Comparison of ENCODE assay signal across 8 cellular contexts in the genomic region with DNA sequence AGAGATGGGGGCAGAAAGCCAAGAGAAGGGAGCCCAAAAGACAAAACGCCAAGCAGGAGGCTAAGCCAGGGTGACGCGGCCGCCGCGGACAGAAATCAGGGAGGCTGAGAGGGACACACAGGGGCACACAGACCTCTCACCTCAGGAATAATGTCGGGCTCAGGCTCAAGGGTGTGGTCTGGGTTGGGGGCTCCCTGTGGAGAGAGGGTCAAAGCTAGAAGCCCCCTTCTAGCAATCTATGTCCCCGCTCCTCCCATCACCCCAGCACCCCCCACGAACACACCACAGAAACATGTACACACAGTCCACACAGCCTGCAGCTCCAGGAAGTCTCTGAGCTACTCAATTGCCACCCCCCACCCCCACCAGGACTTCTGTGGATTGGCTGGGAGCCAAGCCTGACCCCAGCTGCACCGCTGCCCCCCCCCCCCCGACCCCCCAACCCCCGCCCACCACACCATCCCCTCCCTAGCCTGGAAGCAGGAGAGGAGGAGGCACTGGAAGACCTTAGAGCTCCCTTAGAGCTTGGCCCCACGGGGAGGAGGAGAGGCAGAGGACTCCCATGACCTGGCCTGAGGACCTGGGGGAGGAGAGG. TPM values are rescaled to one million over a fixed set of nuclear protein-coding genes. Genes with fewer than 3 reads are reported as not detected.
DNase-seq lines count a peak whose midpoint lies in the region; ATAC-seq lines count a peak whose summit lies in the region.

No MANE protein-coding gene starts in this region.

- peaks cover 60% of the 10 kb centered on the region for H3K36me3 Mint-ChIP-seq in activated CD4-positive, alpha-beta T cell treated with anti-CD3 and anti-CD28 coated beads, Interleukin-2, amount 10 ng/mL, durations not matched to agents 7 days and 5 days (ENCODE audit: low read depth)
- H3K36me3 Mint-ChIP-seq in activated naive CD4-positive, alpha-beta T cell treated with anti-CD3 and anti-CD28 coated beads, Interleukin-2, amount 50 U/mL, for 72 hours = peaks cover 0 to 3% of the 10 kb centered on the region in 2 donors

- DNase-seq in activated CD4-positive, alpha-beta T cell treated with anti-CD3 and anti-CD28 coated beads, Interleukin-2, amount 10 ng/mL, durations not matched to agents 7 days and 5 days = no peak
- no peak for DNase-seq in activated CD4-positive, alpha-beta T cell treated with anti-CD3 and anti-CD28 coated beads, Interleukin-2, amount 50 U/mL, for 4 hours
- no peak for DNase-seq in activated naive CD4-positive, alpha-beta T cell treated with anti-CD3 and anti-CD28 coated beads, Interleukin-2, amount 50 U/mL, for 72 hours (ENCODE audit: low spot score in 2 of 2)
- no peak for DNase-seq in HT-29 (ENCODE audit: low spot score)

- H3K27me3 ChIP-seq in subcutaneous abdominal adipose tissue (ENCODE audit: control insufficient read depth in 5 of 5, insufficient read depth in 4 of 5, low read length in 5 of 5) = peaks cover 0 to 6% (median 0%) of the 10 kb centered on the region in 5 donors

- peaks cover 56 to 99% (median 99%) of the 10 kb centered on the region in 5 donors for H3K4me1 ChIP-seq in subcutaneous abdominal adipose tissue (ENCODE audit: control insufficient read depth in 5 of 5, insufficient read depth in 5 of 5, low read length in 5 of 5)

- H3K9ac ChIP-seq in subcutaneous abdominal adipose tissue (ENCODE audit: low read length in 5 of 5) = peak overlapping the region; percentile 52 to 81 (median 68)

- peak overlapping the region; percentile 96 for H3K4me3 Mint-ChIP-seq in activated CD4-positive, alpha-beta T cell treated with anti-CD3 and anti-CD28 coated beads, Interleukin-2, amount 10 ng/mL, durations not matched to agents 7 days and 5 days

- H3K27ac ChIP-seq in subcutaneous abdominal adipose tissue (ENCODE audit: low read depth, low read length) = peak overlapping the region; percentile 99

- no peaks in the 10 kb centered on the region for H3K9me3 Mint-ChIP-seq in activated CD4-positive, alpha-beta T cell treated with anti-CD3 and anti-CD28 coated beads, Interleukin-2, amount 10 ng/mL, durations not matched to agents 7 days and 5 days
- no peaks in the 10 kb centered on the region for H3K9me3 Mint-ChIP-seq in activated naive CD4-positive, alpha-beta T cell treated with anti-CD3 and anti-CD28 coated beads, Interleukin-2, amount 50 U/mL, for 72 hours

- ATAC-seq in activated naive CD4-positive, alpha-beta T cell treated with anti-CD3 and anti-CD28 coated beads, Interleukin-2, amount 50 U/mL, for 72 hours = no peak
- ATAC-seq in GM21619 (IDR thresholded peaks at IDR 0.05; ENCODE audit: unreplicated experiment) = no peak
- no peak for ATAC-seq in GM19463 (IDR thresholded peaks at IDR 0.05; ENCODE audit: unreplicated experiment)

- POLR2A ChIA-PET in activated CD4-positive, alpha-beta T cell treated with anti-CD3 and anti-CD28 coated beads, Interleukin-2, amount 10 ng/mL, durations not matched to agents 7 days and 5 days (lab: Charles Lee) = interaction anchor here (0.6 kb wide), 1 partner anchor 126 kb away, joined by 3 read pairs; no protein-coding TSS in a partner anchor

- H3K27me3 Mint-ChIP-seq in activated CD4-positive, alpha-beta T cell treated with anti-CD3 and anti-CD28 coated beads, Interleukin-2, amount 10 ng/mL, durations not matched to agents 7 days and 5 days = no peaks in the 10 kb centered on the region

- peaks cover 85% of the 10 kb centered on the region for H3K4me1 Mint-ChIP-seq in activated CD4-positive, alpha-beta T cell treated with anti-CD3 and anti-CD28 coated beads, Interleukin-2, amount 10 ng/mL, durations not matched to agents 7 days and 5 days

- peaks cover 0 to 4% (median 0%) of the 10 kb centered on the region in 5 donors for H3K36me3 ChIP-seq in subcutaneous abdominal adipose tissue (ENCODE audit: control insufficient read depth in 5 of 5, insufficient read depth in 5 of 5, low read length in 5 of 5)

- peak overlapping the region; percentile 94 for H3K27ac Mint-ChIP-seq in activated CD4-positive, alpha-beta T cell treated with anti-CD3 and anti-CD28 coated beads, Interleukin-2, amount 10 ng/mL, durations not matched to agents 7 days and 5 days
- peak overlapping the region; percentile 84 to 94 for H3K27ac Mint-ChIP-seq in activated naive CD4-positive, alpha-beta T cell treated with anti-CD3 and anti-CD28 coated beads, Interleukin-2, amount 50 U/mL, for 72 hours

- H3K9me3 ChIP-seq in iPS-18c (ENCODE audit: control insufficient read depth, insufficient read depth, low read length) (no peaks in the 10 kb centered on the region), subcutaneous abdominal adipose tissue (ENCODE audit: control insufficient read depth in 5 of 5, low read length in 5 of 5) (no peaks in the 10 kb centered on the region)

- CTCF ChIA-PET in activated CD4-positive, alpha-beta T cell treated with anti-CD3 and anti-CD28 coated beads, Interleukin-2, amount 10 ng/mL, durations not matched to agents 7 days and 5 days (lab: Charles Lee) = no interaction called here

- H3K4me3 ChIP-seq in iPS-18c (ENCODE audit: insufficient read depth, low read depth, low read length) (peak overlapping the region; percentile 42), subcutaneous abdominal adipose tissue (ENCODE audit: low read depth in 1 of 5, low read length in 5 of 5) (peak overlapping the region; percentile 33 to 99 (median 96))

RNA-seq across cellular contexts. Expression of gene BCL9L, which starts 6.9 kb away (rescaled TPM):
- total RNA-seq in activated CD4-positive, alpha-beta T cell treated with anti-CD3 and anti-CD28 coated beads, Interleukin-2, amount 10 ng/mL, durations not matched to agents 7 days and 5 days = 100 to 1,000 TPM; 103 to 109 TPM
- total RNA-seq in activated naive CD4-positive, alpha-beta T cell treated with anti-CD3 and anti-CD28 coated beads, Interleukin-2, amount 50 U/mL, for 72 hours = 10 to 100 TPM; 46.6 to 57.4 TPM
- total RNA-seq in HT-29 (2014; rRNA removed; shearing (Covaris generic)) = 77.9 and 94.4 TPM in 2 replicates

RNA-seq across cellular contexts. Expression of gene CXCR5, which starts 35.1 kb away (rescaled TPM):
- under 1 TPM; 0.50 to 0.52 TPM for total RNA-seq in activated CD4-positive, alpha-beta T cell treated with anti-CD3 and anti-CD28 coated beads, Interleukin-2, amount 10 ng/mL, durations not matched to agents 7 days and 5 days
- total RNA-seq in activated naive CD4-positive, alpha-beta T cell treated with anti-CD3 and anti-CD28 coated beads, Interleukin-2, amount 50 U/mL, for 72 hours = 10 to 100 TPM in 1 of 2 donors, 1 to 10 TPM in 1; 9.3 to 25.9 TPM
- total RNA-seq in HT-29 (2014; rRNA removed; shearing (Covaris generic)) = not detected in 2 replicates

RNA-seq across cellular contexts. Expression of gene UPK2, which starts 37.3 kb away (rescaled TPM):
- total RNA-seq in activated CD4-positive, alpha-beta T cell treated with anti-CD3 and anti-CD28 coated beads, Interleukin-2, amount 10 ng/mL, durations not matched to agents 7 days and 5 days = under 1 TPM in 1 of 2 experiments, not detected in 1; 0.60 TPM
- total RNA-seq in activated naive CD4-positive, alpha-beta T cell treated with anti-CD3 and anti-CD28 coated beads, Interleukin-2, amount 50 U/mL, for 72 hours = 1 to 10 TPM in 1 of 2 donors, under 1 TPM in 1; 0.80 to 2.0 TPM
- 0.31 TPM in 1 of 2 replicates, not detected in the other for total RNA-seq in HT-29 (2014; rRNA removed; shearing (Covaris generic))

RNA-seq across cellular contexts. Expression of gene FOXR1, which starts 52.8 kb away (rescaled TPM):
- total RNA-seq in activated CD4-positive, alpha-beta T cell treated with anti-CD3 and anti-CD28 coated beads, Interleukin-2, amount 10 ng/mL, durations not matched to agents 7 days and 5 days = not detected
- not detected for total RNA-seq in activated naive CD4-positive, alpha-beta T cell treated with anti-CD3 and anti-CD28 coated beads, Interleukin-2, amount 50 U/mL, for 72 hours
- not detected in 2 replicates for total RNA-seq in HT-29 (2014; rRNA removed; shearing (Covaris generic))

Comparison
In these comparisons a context has a peak if more than half of its experiments do, and no peak if none do; other contexts are left out.
1. RNA of gene CXCR5, which starts 35.1 kb away (total RNA-seq): 9.3 to 25.9 TPM in activated naive CD4-positive, alpha-beta T cell treated with anti-CD3 and anti-CD28 coated beads, Interleukin-2, amount 50 U/mL, for 72 hours; 0.50 to 0.52 TPM in activated CD4-positive, alpha-beta T cell treated with anti-CD3 and anti-CD28 coated beads, Interleukin-2, amount 10 ng/mL, durations not matched to agents 7 days and 5 days and not detected in HT-29; every median in the first group is over 4 times any median in the second.